Comparison of ENCODE assay signal across 1 cellular context in genomic region chr19:44356383-44357111, GRCh38.
TF ChIP-seq lines count a peak whose summit lies in the region.

ZNF112 (minus strand) TSS chr19:44356680; CDS start chr19:44340539, 16,141 bp downstream.

TF ChIP-seq in neural cell, 6 proteins besides CTCF, POLR2A, EP300 and RAD21 (continued from another document):
- TF ChIP-seq SMC3 (conservative IDR thresholded peaks at IDR 0.05; ENCODE audit: poor library complexity), result no peak
- TF ChIP-seq MXI1 (conservative IDR thresholded peaks at IDR 0.05; ENCODE audit: poor library complexity, severe bottlenecking), result peak; percentile 56
